Comparison of ENCODE assay signal across 11 cellular contexts in genomic region chr19:18301718-18302111, GRCh38. TPM values are rescaled to one million over a fixed set of nuclear protein-coding genes. Genes with fewer than 3 reads are reported as not detected.
A peak's percentile ranks its signal among the peaks of the same experiment; 100 is the strongest.
DNase-seq lines count a peak whose midpoint lies in the region; ATAC-seq and TF ChIP-seq lines count a peak whose summit lies in the region.
"Had no signal": no experiment of that assay in that cellular context is flagged by ENCODE, and none has a peak within 500 bp of the region (broad histone marks: within the 10 kb centered on the region; RNA-seq: fewer than 3 reads in every experiment).

No MANE protein-coding gene starts in this region.

- H3K79me2 ChIP-seq in hepatocyte, result no peaks in the 10 kb centered on the region

- H3K9me3 ChIP-seq in CD8-positive, alpha-beta T cell (ENCODE audit: low read length), result no peaks in the 10 kb centered on the region
- H3K9me3 ChIP-seq in T-helper 17 cell (ENCODE audit: control insufficient read depth, low read length, poor library complexity, severe bottlenecking) (no peaks in the 10 kb centered on the region), esophagus squamous epithelium (no peaks in the 10 kb centered on the region), skeletal muscle satellite cell (replicated peaks; ENCODE audit: low read length) (no peaks in the 10 kb centered on the region), hepatocyte (ENCODE audit: low read depth) (no peaks in the 10 kb centered on the region)
- H3K9me3 ChIP-seq: ovary had no signal

- H3K36me3 ChIP-seq in CD8-positive, alpha-beta T cell (ENCODE audit: insufficient read depth, low read length), result no peaks in the 10 kb centered on the region
- H3K36me3 ChIP-seq in esophagus squamous epithelium (no peaks in the 10 kb centered on the region), skeletal muscle satellite cell (ENCODE audit: insufficient read depth, low read length) (peaks cover 9% of the 10 kb centered on the region), hepatocyte (replicated peaks; ENCODE audit: insufficient read depth, low read depth) (no peaks in the 10 kb centered on the region)
- H3K36me3 ChIP-seq: ovary had no signal

- peak overlapping the region; percentile 8 for H3K9ac ChIP-seq in skeletal muscle satellite cell (ENCODE audit: low read depth, low read length)

- no peak overlapping the region for H3K4me3 ChIP-seq in CD8-positive, alpha-beta T cell (ENCODE audit: low read depth, low read length)
- H3K4me3 ChIP-seq in esophagus squamous epithelium, result no peak overlapping the region
- no peak overlapping the region for H3K4me3 ChIP-seq in skeletal muscle satellite cell (ENCODE audit: low read length)
- no peak overlapping the region for H3K4me3 ChIP-seq in hepatocyte
- H3K4me3 ChIP-seq: ovary had no signal

- POLR2A ChIA-PET in CD8-positive, alpha-beta T cell (lab: Charles Lee), result interaction anchor here (0.6 to 8.8 kb wide), 2 partner anchors 10 to 21 kb away, joined by 3 to 207 read pairs; partner anchors contain the start of gene JUND

- no peak for DNase-seq in CD8-positive, alpha-beta T cell
- no peak for DNase-seq in T-helper 17 cell
- no peak for DNase-seq in esophagus squamous epithelium (lab: John Stamatoyannopoulos, UW)
- DNase-seq in hepatocyte (ENCODE audit: low spot score), result no peak
- no peak for DNase-seq in midbrain (lab: John Stamatoyannopoulos, UW)
- DNase-seq: activated gamma-delta T cell treated with Interleukin-2 at 50 U/mL for 16 hours, NCI-H1436 had no signal

- no peaks in the 10 kb centered on the region for H3K9me2 ChIP-seq in hepatocyte (replicated peaks; ENCODE audit: insufficient read depth)

- H4K20me1 ChIP-seq in hepatocyte (ENCODE audit: insufficient read depth, poor library complexity, severe bottlenecking), result no peaks in the 10 kb centered on the region

- no peak for TF ChIP-seq CTCF in CD8-positive, alpha-beta T cell (IDR thresholded peaks at IDR 0.05)
- peak in 1 of 6 experiments; percentile 16 for TF ChIP-seq CTCF in esophagus squamous epithelium (IDR thresholded peaks at IDR 0.05)
- TF ChIP-seq CTCF in hepatocyte (IDR thresholded peaks at IDR 0.05; ENCODE audit: poor library complexity), result no peak

- peak overlapping the region; percentile 21 for H3K27ac ChIP-seq in CD8-positive, alpha-beta T cell (ENCODE audit: low read depth, low read length)
- H3K27ac ChIP-seq in esophagus squamous epithelium (peak overlapping the region; percentile 42 to 94 (median 72)), hepatocyte (no peak overlapping the region)

- no peaks in the 10 kb centered on the region for H3K27me3 Mint-ChIP-seq in CD8-positive, alpha-beta T cell (ENCODE audit: low read depth)
- no peaks in the 10 kb centered on the region for H3K27me3 Mint-ChIP-seq in T-helper 17 cell

- no peak for ATAC-seq in CD8-positive, alpha-beta T cell
- ATAC-seq in T-helper 17 cell, result no peak
- no peak for ATAC-seq in GM18511 (IDR thresholded peaks at IDR 0.05; ENCODE audit: unreplicated experiment)
- ATAC-seq in HG03442 (IDR thresholded peaks at IDR 0.05; ENCODE audit: unreplicated experiment), result no peak

- H3K9me3 Mint-ChIP-seq in CD8-positive, alpha-beta T cell, result no peaks in the 10 kb centered on the region

- no peak for TF ChIP-seq POLR2A in esophagus squamous epithelium (IDR thresholded peaks at IDR 0.05)

- peaks cover 36% of the 10 kb centered on the region for H3K4me1 Mint-ChIP-seq in CD8-positive, alpha-beta T cell (ENCODE audit: low read depth)
- H3K4me1 Mint-ChIP-seq in T-helper 17 cell, result peaks cover 27% of the 10 kb centered on the region

- CTCF ChIA-PET in CD8-positive, alpha-beta T cell (lab: Charles Lee), result interaction anchor here (0.8 to 6.7 kb wide), 4 partner anchors 16 to 294 kb away, joined by 3 to 91 read pairs (median 4); partner anchors contain the start of gene JUND

- H3K27me3 ChIP-seq in CD8-positive, alpha-beta T cell (ENCODE audit: insufficient read depth, low read length), result no peaks in the 10 kb centered on the region
- H3K27me3 ChIP-seq in esophagus squamous epithelium (no peaks in the 10 kb centered on the region), skeletal muscle satellite cell (ENCODE audit: control insufficient read depth, insufficient read depth, low read length) (no peaks in the 10 kb centered on the region), hepatocyte (no peaks in the 10 kb centered on the region)
- H3K27me3 ChIP-seq: ovary had no signal

- no peak overlapping the region for H2AFZ ChIP-seq in hepatocyte

- peaks cover 12% of the 10 kb centered on the region for H3K36me3 Mint-ChIP-seq in CD8-positive, alpha-beta T cell
- peaks cover 4% of the 10 kb centered on the region for H3K36me3 Mint-ChIP-seq in T-helper 17 cell (ENCODE audit: low read depth)

- intact Hi-C loops in CD8-positive, alpha-beta T cell (cut with DNase I, micrococcal nuclease), result no loop called here
- intact Hi-C loops in esophagus squamous epithelium (cut with DNase I), result no loop called here

- H3K4me3 Mint-ChIP-seq in CD8-positive, alpha-beta T cell, result peak overlapping the region; percentile 47
- H3K4me3 Mint-ChIP-seq in T-helper 17 cell, result no peak overlapping the region

- peak overlapping the region; percentile 57 for H3K27ac Mint-ChIP-seq in CD8-positive, alpha-beta T cell
- peak overlapping the region; percentile 70 for H3K27ac Mint-ChIP-seq in T-helper 17 cell

- no peak overlapping the region for H3K4me2 ChIP-seq in skeletal muscle satellite cell (ENCODE audit: low read length)
- no peak overlapping the region for H3K4me2 ChIP-seq in hepatocyte

- peaks cover 41% of the 10 kb centered on the region for H3K4me1 ChIP-seq in CD8-positive, alpha-beta T cell (ENCODE audit: insufficient read depth, low read length)
- peaks cover 43 to 64% (median 52%) of the 10 kb centered on the region in 3 donors for H3K4me1 ChIP-seq in esophagus squamous epithelium
- peaks cover 53% of the 10 kb centered on the region for H3K4me1 ChIP-seq in skeletal muscle satellite cell (ENCODE audit: control insufficient read depth, insufficient read depth, low read length)
- peaks cover 25% of the 10 kb centered on the region for H3K4me1 ChIP-seq in hepatocyte (ENCODE audit: insufficient read depth)

- WGBS in esophagus squamous epithelium, 2 donors, result 42 to 82% methylated on average over 2 to 4 of the region's 4 CpGs
- WGBS in hepatocyte (ENCODE audit: low lambda C conversion rate, missing lambda C conversion rate), result 92% methylated on average over 4 of the region's 4 CpGs

RNA-seq across cellular contexts. Expression of gene JUND, which starts 20.3 kb away (rescaled TPM):
- 1,000 to 10,000 TPM; 1,995 to 2,125 TPM for total RNA-seq in CD8-positive, alpha-beta T cell
- 1,000 to 10,000 TPM; 1,212 to 1,401 TPM for total RNA-seq in T-helper 17 cell
- 100 to 1,000 TPM in 3 of 4 donors, 10 to 100 TPM in 1; 71.7 to 192 (median 166) TPM for total RNA-seq in esophagus squamous epithelium
- total RNA-seq in skeletal muscle satellite cell (2012; rRNA removed), result 41.8 and 46.7 TPM in 2 replicates
- 307 and 379 TPM in 2 replicates for total RNA-seq in hepatocyte
- polyA plus RNA-seq in hepatocyte, result 698 and 768 TPM in 2 replicates

RNA-seq across cellular contexts. Expression of gene LSM4, which starts 21.2 kb away (rescaled TPM):
- total RNA-seq in CD8-positive, alpha-beta T cell, result 10 to 100 TPM; 41.1 to 43.9 TPM
- 10 to 100 TPM; 43.3 to 46.6 TPM for total RNA-seq in T-helper 17 cell
- 100 to 1,000 TPM in 3 of 4 donors, 10 to 100 TPM in 1; 97.3 to 228 (median 137) TPM for total RNA-seq in esophagus squamous epithelium
- total RNA-seq in skeletal muscle satellite cell (2012; rRNA removed), result 146 and 166 TPM in 2 replicates
- 185 and 202 TPM in 2 replicates for total RNA-seq in hepatocyte
- 218 and 226 TPM in 2 replicates for polyA plus RNA-seq in hepatocyte

RNA-seq across cellular contexts. Expression of gene IQCN, which starts 27.5 kb away (rescaled TPM):
- 10 to 100 TPM in 1 of 2 experiments, 1 to 10 TPM in 1; 7.6 to 10.4 TPM for total RNA-seq in CD8-positive, alpha-beta T cell
- total RNA-seq in T-helper 17 cell (10 to 100 TPM; 16.5 to 21.9 TPM), esophagus squamous epithelium (1 to 10 TPM in 2 of 4 donors, under 1 TPM in 2; 0.23 to 3.1 (median 0.96) TPM), hepatocyte (3.7 and 3.9 TPM in 2 replicates)
- 0.22 and 0.25 TPM in 2 replicates for total RNA-seq in skeletal muscle satellite cell (2012; rRNA removed)
- 1.5 and 2.3 TPM in 2 replicates for polyA plus RNA-seq in hepatocyte

RNA-seq across cellular contexts. Expression of gene PGPEP1, which starts 38.7 kb away (rescaled TPM):
- total RNA-seq in CD8-positive, alpha-beta T cell, result 10 to 100 TPM; 20.0 to 25.2 TPM
- total RNA-seq in T-helper 17 cell (10 to 100 TPM; 22.0 to 28.3 TPM), esophagus squamous epithelium (10 to 100 TPM in 1 of 4 donors, 1 to 10 TPM in 2, under 1 TPM in 1; 0.83 to 10.1 (median 5.3) TPM), hepatocyte (35.0 and 36.1 TPM in 2 replicates)
- total RNA-seq in skeletal muscle satellite cell (2012; rRNA removed), result 8.7 and 13.7 TPM in 2 replicates
- polyA plus RNA-seq in hepatocyte, result 24.8 and 26.8 TPM in 2 replicates
